ENCODE assay signal across 7 cellular contexts in the genomic region with DNA sequence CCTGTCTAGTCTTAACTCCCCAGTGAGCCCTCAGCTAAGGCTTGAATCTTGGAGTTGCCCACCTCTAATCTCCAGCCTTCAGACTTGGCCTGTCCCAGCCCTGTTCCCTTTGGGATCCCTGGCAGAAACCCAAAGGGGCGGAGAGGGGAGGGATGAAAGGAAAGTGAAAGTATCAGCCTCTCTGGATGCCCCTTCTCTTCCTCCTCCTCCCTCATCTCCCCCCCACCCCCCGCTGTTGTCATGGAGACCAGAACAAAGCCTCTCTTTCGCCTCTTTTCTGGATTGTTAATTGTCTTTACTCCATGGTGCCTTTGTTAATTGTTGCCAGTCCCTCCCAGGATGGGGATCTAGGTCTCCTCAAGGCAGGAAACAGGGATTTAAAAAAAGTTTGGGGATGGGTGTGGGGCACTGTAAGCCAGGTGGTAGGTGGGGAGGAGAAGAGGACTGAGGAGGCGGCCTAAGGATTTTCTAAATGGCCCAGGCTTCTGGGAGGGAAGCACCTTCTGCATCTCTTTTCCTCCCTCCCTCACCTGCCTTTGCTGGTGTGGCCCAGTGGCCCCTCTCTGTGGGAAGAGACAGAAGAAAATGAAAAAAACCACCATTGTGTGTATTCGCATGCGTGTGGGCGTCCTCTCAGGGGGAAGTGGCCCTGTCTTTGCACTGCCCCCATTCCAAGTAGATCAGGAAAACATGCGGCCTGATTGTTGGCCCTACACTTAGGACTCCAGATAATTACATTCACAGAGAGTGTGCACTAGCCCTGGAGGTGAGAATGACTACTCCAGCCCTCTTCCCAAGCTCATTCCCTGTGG. TPM values are rescaled to one million over a fixed set of nuclear protein-coding genes. Genes with fewer than 3 reads are reported as not detected.
DNase-seq lines count a peak whose midpoint lies in the region; ATAC-seq and TF ChIP-seq lines count a peak whose summit lies in the region.

No MANE protein-coding gene starts in this region.

- no peaks in the 10 kb centered on the region for H3K4me1 Mint-ChIP-seq in activated T-helper 17 cell treated with anti-CD3 and anti-CD28 coated beads, Interleukin-2, amount 50 U/mL, for 72 hours
- peaks cover 4 to 13% (median 7%) of the 10 kb centered on the region in 3 donors for H3K4me1 Mint-ChIP-seq in T-cell
- peaks cover 5% of the 10 kb centered on the region for H3K4me1 Mint-ChIP-seq in activated naive CD4-positive, alpha-beta T cell treated with anti-CD3 and anti-CD28 coated beads for 36 hours (ENCODE audit: low read depth)

- no peaks in the 10 kb centered on the region for H3K36me3 Mint-ChIP-seq in activated T-helper 17 cell treated with anti-CD3 and anti-CD28 coated beads, Interleukin-2, amount 50 U/mL, for 72 hours (ENCODE audit: low read depth)
- H3K36me3 Mint-ChIP-seq in T-cell: peaks cover 4% of the 10 kb centered on the region
- H3K36me3 Mint-ChIP-seq in activated naive CD4-positive, alpha-beta T cell treated with anti-CD3 and anti-CD28 coated beads for 36 hours (ENCODE audit: low read depth): no peaks in the 10 kb centered on the region

- H3K27ac Mint-ChIP-seq in activated T-helper 17 cell treated with anti-CD3 and anti-CD28 coated beads, Interleukin-2, amount 50 U/mL, for 72 hours: peak overlapping the region; percentile 61
- no peak overlapping the region for H3K27ac Mint-ChIP-seq in T-cell
- H3K27ac Mint-ChIP-seq in activated naive CD4-positive, alpha-beta T cell treated with anti-CD3 and anti-CD28 coated beads for 36 hours: no peak overlapping the region

- DNase-seq in hippocampal formation (lab: John Stamatoyannopoulos, UW): peak; percentile 84 to 91
- DNase-seq in sigmoid colon: peak; percentile 76
- DNase-seq in T-cell: no peak
- DNase-seq in activated naive CD4-positive, alpha-beta T cell treated with anti-CD3 and anti-CD28 coated beads for 36 hours: no peak
- no peak for DNase-seq in GM20000 (ENCODE audit: low spot score)

- ATAC-seq in activated T-helper 17 cell treated with anti-CD3 and anti-CD28 coated beads, Interleukin-2, amount 50 U/mL, for 72 hours (replicated peaks): no peak
- ATAC-seq in T-cell (replicated peaks in 1 of 4): no peak

- WGBS in sigmoid colon, 2 donors: 47 to 58% methylated on average over 8 of the region's 8 CpGs

- no peak for TF ChIP-seq POLR2A in sigmoid colon (IDR thresholded peaks at IDR 0.05)

- POLR2A ChIA-PET in HEK293 (lab: Yijun Ruan, JAX) (no interaction called here), T-cell (lab: Charles Lee) (no interaction called here)

- TF ChIP-seq EP300 in sigmoid colon (IDR thresholded peaks at IDR 0.05): no peak

- H3K4me3 ChIP-seq in HEK293 (ENCODE audit: low read depth, low read length) (no peak overlapping the region), sigmoid colon (peak overlapping the region in 1 of 4 donors; percentile 7)

- H3K4me3 Mint-ChIP-seq in activated T-helper 17 cell treated with anti-CD3 and anti-CD28 coated beads, Interleukin-2, amount 50 U/mL, for 72 hours: no peak overlapping the region
- H3K4me3 Mint-ChIP-seq in T-cell: no peak overlapping the region
- no peak overlapping the region for H3K4me3 Mint-ChIP-seq in activated naive CD4-positive, alpha-beta T cell treated with anti-CD3 and anti-CD28 coated beads for 36 hours

- H3K9me3 Mint-ChIP-seq in activated T-helper 17 cell treated with anti-CD3 and anti-CD28 coated beads, Interleukin-2, amount 50 U/mL, for 72 hours: no peaks in the 10 kb centered on the region
- H3K9me3 Mint-ChIP-seq in T-cell: peaks cover 0 to 8% (median 0%) of the 10 kb centered on the region in 3 donors
- H3K9me3 Mint-ChIP-seq in activated naive CD4-positive, alpha-beta T cell treated with anti-CD3 and anti-CD28 coated beads for 36 hours: no peaks in the 10 kb centered on the region

- CTCF ChIA-PET in HEK293 (lab: Yijun Ruan, JAX) (interaction anchor here (1.9 kb wide), 1 partner anchor 64 kb away, joined by 6 read pairs; no protein-coding TSS in a partner anchor), T-cell (lab: Charles Lee) (no interaction called here)
- CTCF ChIA-PET in activated naive CD4-positive, alpha-beta T cell treated with anti-CD3 and anti-CD28 coated beads for 36 hours (lab: Charles Lee): no interaction called here

- no peaks in the 10 kb centered on the region for H3K36me3 ChIP-seq in HEK293 (ENCODE audit: control insufficient read depth in 2 of 2, insufficient read depth in 1 of 2, low read length in 2 of 2)
- H3K36me3 ChIP-seq in sigmoid colon: no peaks in the 10 kb centered on the region

- no peaks in the 10 kb centered on the region for H3K27me3 ChIP-seq in sigmoid colon

- peaks cover 14% of the 10 kb centered on the region for H3K27me3 Mint-ChIP-seq in activated T-helper 17 cell treated with anti-CD3 and anti-CD28 coated beads, Interleukin-2, amount 50 U/mL, for 72 hours
- peaks cover 9 to 12% of the 10 kb centered on the region in 2 donors for H3K27me3 Mint-ChIP-seq in T-cell
- no peaks in the 10 kb centered on the region for H3K27me3 Mint-ChIP-seq in activated naive CD4-positive, alpha-beta T cell treated with anti-CD3 and anti-CD28 coated beads for 36 hours (ENCODE audit: low read depth)

- H3K9me3 ChIP-seq in HEK293 (ENCODE audit: control insufficient read depth, insufficient read depth, low read depth, low read length): no peaks in the 10 kb centered on the region
- H3K9me3 ChIP-seq in sigmoid colon: no peaks in the 10 kb centered on the region

- no peak overlapping the region for H3K27ac ChIP-seq in HEK293 (ENCODE audit: extremely low read depth, low read depth, low read length)
- no peak overlapping the region for H3K27ac ChIP-seq in sigmoid colon

- H3K4me1 ChIP-seq in HEK293 (ENCODE audit: control insufficient read depth, insufficient read depth, low read length) (no peaks in the 10 kb centered on the region), sigmoid colon (peaks cover 0 to 12% (median 2%) of the 10 kb centered on the region in 4 donors)

- TF ChIP-seq CTCF in HEK293 (tag by site-specific recombination; IDR thresholded peaks at IDR 0.05) (no peak), sigmoid colon (IDR thresholded peaks at IDR 0.05) (no peak), GM20000 (IDR thresholded peaks at IDR 0.05; ENCODE audit: extremely low read depth, missing control alignments) (no peak)

- intact Hi-C loops in sigmoid colon (cut with DNase I): loop anchor here (10.0 kb wide), 1 partner anchor 161 kb away; no protein-coding TSS in a partner anchor
- intact Hi-C loops in activated naive CD4-positive, alpha-beta T cell treated with anti-CD3 and anti-CD28 coated beads for 36 hours (cut with micrococcal nuclease): no loop called here

TF ChIP-seq in HEK293, 187 proteins besides CTCF, POLR2A, EP300 and RAD21 (continues in another document):
- peak; percentile 30; the same call in 1 of the 2 replicates for TF ChIP-seq SP3 (tag by site-specific recombination; IDR thresholded peaks at IDR 0.05)
- TF ChIP-seq GLIS1 (tag by site-specific recombination; IDR thresholded peaks at IDR 0.05): no peak
- TF ChIP-seq, protein P1, sequence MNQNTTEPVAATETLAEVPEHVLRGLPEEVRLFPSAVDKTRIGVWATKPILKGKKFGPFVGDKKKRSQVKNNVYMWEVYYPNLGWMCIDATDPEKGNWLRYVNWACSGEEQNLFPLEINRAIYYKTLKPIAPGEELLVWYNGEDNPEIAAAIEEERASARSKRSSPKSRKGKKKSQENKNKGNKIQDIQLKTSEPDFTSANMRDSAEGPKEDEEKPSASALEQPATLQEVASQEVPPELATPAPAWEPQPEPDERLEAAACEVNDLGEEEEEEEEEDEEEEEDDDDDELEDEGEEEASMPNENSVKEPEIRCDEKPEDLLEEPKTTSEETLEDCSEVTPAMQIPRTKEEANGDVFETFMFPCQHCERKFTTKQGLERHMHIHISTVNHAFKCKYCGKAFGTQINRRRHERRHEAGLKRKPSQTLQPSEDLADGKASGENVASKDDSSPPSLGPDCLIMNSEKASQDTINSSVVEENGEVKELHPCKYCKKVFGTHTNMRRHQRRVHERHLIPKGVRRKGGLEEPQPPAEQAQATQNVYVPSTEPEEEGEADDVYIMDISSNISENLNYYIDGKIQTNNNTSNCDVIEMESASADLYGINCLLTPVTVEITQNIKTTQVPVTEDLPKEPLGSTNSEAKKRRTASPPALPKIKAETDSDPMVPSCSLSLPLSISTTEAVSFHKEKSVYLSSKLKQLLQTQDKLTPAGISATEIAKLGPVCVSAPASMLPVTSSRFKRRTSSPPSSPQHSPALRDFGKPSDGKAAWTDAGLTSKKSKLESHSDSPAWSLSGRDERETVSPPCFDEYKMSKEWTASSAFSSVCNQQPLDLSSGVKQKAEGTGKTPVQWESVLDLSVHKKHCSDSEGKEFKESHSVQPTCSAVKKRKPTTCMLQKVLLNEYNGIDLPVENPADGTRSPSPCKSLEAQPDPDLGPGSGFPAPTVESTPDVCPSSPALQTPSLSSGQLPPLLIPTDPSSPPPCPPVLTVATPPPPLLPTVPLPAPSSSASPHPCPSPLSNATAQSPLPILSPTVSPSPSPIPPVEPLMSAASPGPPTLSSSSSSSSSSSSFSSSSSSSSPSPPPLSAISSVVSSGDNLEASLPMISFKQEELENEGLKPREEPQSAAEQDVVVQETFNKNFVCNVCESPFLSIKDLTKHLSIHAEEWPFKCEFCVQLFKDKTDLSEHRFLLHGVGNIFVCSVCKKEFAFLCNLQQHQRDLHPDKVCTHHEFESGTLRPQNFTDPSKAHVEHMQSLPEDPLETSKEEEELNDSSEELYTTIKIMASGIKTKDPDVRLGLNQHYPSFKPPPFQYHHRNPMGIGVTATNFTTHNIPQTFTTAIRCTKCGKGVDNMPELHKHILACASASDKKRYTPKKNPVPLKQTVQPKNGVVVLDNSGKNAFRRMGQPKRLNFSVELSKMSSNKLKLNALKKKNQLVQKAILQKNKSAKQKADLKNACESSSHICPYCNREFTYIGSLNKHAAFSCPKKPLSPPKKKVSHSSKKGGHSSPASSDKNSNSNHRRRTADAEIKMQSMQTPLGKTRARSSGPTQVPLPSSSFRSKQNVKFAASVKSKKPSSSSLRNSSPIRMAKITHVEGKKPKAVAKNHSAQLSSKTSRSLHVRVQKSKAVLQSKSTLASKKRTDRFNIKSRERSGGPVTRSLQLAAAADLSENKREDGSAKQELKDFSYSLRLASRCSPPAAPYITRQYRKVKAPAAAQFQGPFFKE (tag by site-specific recombination; IDR thresholded peaks at IDR 0.05; ENCODE audit: borderline replicate concordance): no peak
- TF ChIP-seq EGR2 (tag by site-specific recombination; IDR thresholded peaks at IDR 0.05; ENCODE audit: low read depth): peak; percentile 48; the same call in 1 of the 2 replicates

RNA-seq across cellular contexts. Expression of gene SOX13, which starts 7.5 kb away (rescaled TPM):
- 1 to 10 TPM in 1 of 2 donors, under 1 TPM in 1; 0.35 to 4.1 TPM for total RNA-seq in activated T-helper 17 cell treated with anti-CD3 and anti-CD28 coated beads, Interleukin-2, amount 50 U/mL, for 72 hours
- total RNA-seq in sigmoid colon (10 to 100 TPM; 28.5 to 58.4 (median 30.0) TPM), T-cell (1 to 10 TPM; 3.2 to 9.4 (median 5.2) TPM)
- 10 to 100 TPM in 1 of 3 donors, 1 to 10 TPM in 2; 9.6 to 15.5 (median 9.7) TPM for polyA plus RNA-seq in sigmoid colon
- under 1 TPM; 0.10 to 0.17 TPM for total RNA-seq in activated naive CD4-positive, alpha-beta T cell treated with anti-CD3 and anti-CD28 coated beads for 36 hours

Comparison
In these comparisons a context has a peak if more than half of its experiments do, and no peak if none do; other contexts are left out.
1. DNase-seq: peak in hippocampal formation (2 of 2) and sigmoid colon (single experiment); none in T-cell (0 of 34), activated naive CD4-positive, alpha-beta T cell treated with anti-CD3 and anti-CD28 coated beads for 36 hours (single experiment) and GM20000 (single experiment).